8 cellular contexts compared by ENCODE assay signal in the genomic region with DNA sequence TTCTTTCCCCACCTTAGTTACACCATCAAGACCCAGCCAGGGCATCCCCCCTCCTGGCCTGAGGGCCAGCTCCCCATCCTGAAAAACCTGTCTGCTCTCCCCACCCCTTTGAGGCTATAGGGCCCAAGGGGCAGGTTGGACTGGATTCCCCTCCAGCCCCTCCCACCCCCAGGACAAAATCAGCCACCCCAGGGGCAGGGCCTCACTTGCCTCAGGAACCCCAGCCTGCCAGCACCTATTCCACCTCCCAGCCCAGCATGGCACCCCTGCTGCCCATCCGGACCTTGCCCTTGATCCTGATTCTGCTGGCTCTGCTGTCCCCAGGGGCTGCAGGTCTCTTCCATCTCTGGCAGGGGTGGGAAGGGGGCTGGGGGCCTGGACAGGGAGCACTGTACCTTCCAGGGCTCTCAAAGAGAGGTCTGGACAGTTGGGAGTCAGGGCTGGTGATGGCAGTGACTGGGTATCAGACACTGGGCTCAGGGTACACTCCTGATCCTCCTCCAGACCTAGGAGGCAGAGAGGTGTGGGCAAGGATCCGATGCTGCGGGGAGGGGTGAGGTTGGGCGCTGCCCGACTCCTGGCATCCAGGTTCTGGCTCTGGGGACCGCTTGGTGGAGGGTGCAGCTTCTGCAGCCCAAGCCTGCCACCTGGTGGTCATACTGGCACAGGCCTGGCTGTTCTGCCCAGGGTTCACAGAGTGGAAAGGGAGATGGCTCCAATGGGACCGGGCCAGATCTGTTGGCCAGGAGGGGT. TPM values are rescaled to one million over a fixed set of nuclear protein-coding genes. Genes with fewer than 3 reads are reported as not detected.
A peak's percentile ranks its signal among the peaks of the same experiment; 100 is the strongest.
DNase-seq lines count a peak whose midpoint lies in the region; ATAC-seq, FAIRE-seq and TF ChIP-seq lines count a peak whose summit lies in the region.

A gene (plus strand): TSS at position 205 of the 753 bp plus-strand sequence. CDS start 53 bp downstream, at position 258.

- in situ Hi-C loops in G401 (cut with HindIII; ENCODE audit: low sequenced_read_pairs): no loop called here

- H3K4me3 ChIP-seq in bronchial epithelial cell (ENCODE audit: low read depth, low read length): no peak within 1 kb of the TSS
- no peak within 1 kb of the TSS for H3K4me3 ChIP-seq in kidney (ENCODE audit: low read length in 2 of 2)

- intact Hi-C loops in kidney (cut with DNase I): loop anchor here (2.0 kb wide), 1 partner anchor 267 kb away; no protein-coding TSS in a partner anchor

- peak; percentile 92 for DNase-seq in G401 (ENCODE audit: low spot score)
- DNase-seq in NCI-H345 (lab: John Stamatoyannopoulos, UW): peak; percentile 73
- peak; percentile 77 for DNase-seq in activated CD4-positive, CD25-positive, alpha-beta regulatory T cell treated with anti-CD3 and anti-CD28 coated beads, Interleukin-2, amount 50 U/mL, for 16 hours (ENCODE audit: low read depth, low spot score)
- peak; percentile 68 for DNase-seq in bronchial epithelial cell (ENCODE audit: low read depth)
- DNase-seq in kidney: peak; percentile 94
- peak; percentile 89 for DNase-seq in stimulated activated CD4-positive, alpha-beta T cell treated with anti-CD3 and anti-CD28 coated beads, Interleukin-1b, Interleukin-23, amount 100 ng/mL, for 48 hours

- no peak within 1 kb of the TSS for H3K27ac ChIP-seq in kidney (ENCODE audit: low read depth in 2 of 2, low read length in 2 of 2)

- TF ChIP-seq CTCF in bronchial epithelial cell (IDR thresholded peaks at IDR 0.05; ENCODE audit: insufficient read depth, low read length, severe bottlenecking): peak; percentile 99
- TF ChIP-seq CTCF in kidney (IDR thresholded peaks at IDR 0.05; ENCODE audit: borderline replicate concordance, extremely low read depth, insufficient read depth): peak; percentile 96

- no peaks in the 10 kb centered on the region for H3K4me1 ChIP-seq in kidney (ENCODE audit: control insufficient read depth in 1 of 2, insufficient read depth in 1 of 2, low read depth in 1 of 2, low read length in 2 of 2)

- H3K9me3 ChIP-seq in kidney (ENCODE audit: control insufficient read depth in 1 of 2, low read length in 2 of 2): no peaks in the 10 kb centered on the region

- ATAC-seq in HG02798 (IDR thresholded peaks at IDR 0.05; ENCODE audit: poor library complexity, unreplicated experiment) (peak; percentile 80), GM18502 (IDR thresholded peaks at IDR 0.05; ENCODE audit: poor library complexity, unreplicated experiment) (no peak)

- FAIRE-seq in bronchial epithelial cell (lab: Jason Lieb, UNC): peak; percentile 73
- FAIRE-seq in kidney (lab: Jason Lieb, UNC): no peak

- peaks cover 7% of the 10 kb centered on the region for H3K27me3 ChIP-seq in bronchial epithelial cell (ENCODE audit: control insufficient read depth, insufficient read depth, low read length)

- H3K36me3 ChIP-seq in bronchial epithelial cell (ENCODE audit: control insufficient read depth, insufficient read depth, low read length) (no peaks in the 10 kb centered on the region), kidney (ENCODE audit: control insufficient read depth in 1 of 2, insufficient read depth in 2 of 2, low read length in 2 of 2) (no peaks in the 10 kb centered on the region)

- H3K9ac ChIP-seq in kidney (ENCODE audit: low read length in 2 of 2): no peak within 1 kb of the TSS

RNA-seq across cellular contexts. Expression of the gene that starts here (rescaled TPM):
- not detected in 2 replicates for total RNA-seq in G401 (2014; rRNA removed; shearing (Covaris generic))
- 0.13 TPM in 1 of 2 replicates, not detected in the other for total RNA-seq in bronchial epithelial cell
- not detected for total RNA-seq in kidney
- not detected for polyA plus RNA-seq in kidney (ENCODE audit: insufficient read depth, low read depth, low replicate concordance)

Comparison
In these comparisons a context has a peak if more than half of its experiments do, and no peak if none do; other contexts are left out.
1. Peak in DNase-seq in G401; RNA of the gene not detected or under 1 TPM.
2. Peak in DNase-seq in bronchial epithelial cell; RNA of the gene not detected or under 1 TPM.
3. Peak in DNase-seq in kidney; RNA of the gene not detected or under 1 TPM.